In genomic region chr2:55917117-55917516, GRCh38 we compare ENCODE assay signal across 16 cellular contexts. TPM values are rescaled to one million over a fixed set of nuclear protein-coding genes. Genes with fewer than 3 reads are reported as not detected.
DNase-seq lines count a peak whose midpoint lies in the region; ATAC-seq and TF ChIP-seq lines count a peak whose summit lies in the region.
"Had no signal": no experiment of that assay in that cellular context is flagged by ENCODE, and none has a peak within 500 bp of the region (broad histone marks: within the 10 kb centered on the region; RNA-seq: fewer than 3 reads in every experiment).

No MANE protein-coding gene starts in this region.

- no peak overlapping the region for H3K4me2 ChIP-seq in MM.1S (ENCODE audit: low read depth, low read length)
- H3K4me2 ChIP-seq in PC-3 (ENCODE audit: low read length), result no peak overlapping the region
- H3K4me2 ChIP-seq: BLaER1 had no signal

- H3K27me3 ChIP-seq in MM.1S (replicated peaks; ENCODE audit: insufficient read depth, low read length) (no peaks in the 10 kb centered on the region), thoracic aorta (replicated peaks; ENCODE audit: insufficient read depth) (no peaks in the 10 kb centered on the region), gastrocnemius medialis (no peaks in the 10 kb centered on the region), PC-3 (ENCODE audit: low read length) (no peaks in the 10 kb centered on the region)
- H3K27me3 ChIP-seq: BLaER1 had no signal

- H3K4me1 ChIP-seq in MM.1S (ENCODE audit: low read length), result peaks cover 9% of the 10 kb centered on the region; the same call in 1 of the 2 replicates
- peaks cover 29 to 90% of the 10 kb centered on the region in 2 donors for H3K4me1 ChIP-seq in thoracic aorta (ENCODE audit: control insufficient read depth in 1 of 2, low read depth in 2 of 2)
- H3K4me1 ChIP-seq in gastrocnemius medialis, result no peaks in the 10 kb centered on the region
- peaks cover 12% of the 10 kb centered on the region; the same call in 1 of the 2 replicates for H3K4me1 ChIP-seq in PC-3 (ENCODE audit: insufficient read depth, low read length)
- H3K4me1 ChIP-seq: BLaER1, SJCRH30 had no signal

- no TSS peak for BruUV-seq in PC-3 (replicated peaks; lab: Mats Ljungman, UMichigan)

- H3K36me3 ChIP-seq in MM.1S (replicated peaks; ENCODE audit: insufficient read depth, low read length) (no peaks in the 10 kb centered on the region), thoracic aorta (peaks cover 8% of the 10 kb centered on the region), gastrocnemius medialis (no peaks in the 10 kb centered on the region), PC-3 (ENCODE audit: low read depth, low read length) (no peaks in the 10 kb centered on the region)
- H3K36me3 ChIP-seq: SJCRH30 had no signal

- H3K9ac ChIP-seq in MM.1S (ENCODE audit: low read length), result no peak overlapping the region
- H3K9ac ChIP-seq in PC-3 (ENCODE audit: low read length), result no peak overlapping the region
- H3K9ac ChIP-seq: BLaER1 had no signal

- POLR2A ChIA-PET in PC-3 (lab: Charles Lee; ENCODE audit: unreplicated experiment), result no interaction called here

- DNase-seq in MM.1S, result peak; percentile 37
- no peak for DNase-seq in thoracic aorta (ENCODE audit: low spot score)
- DNase-seq in GM13976 (ENCODE audit: low spot score), result no peak
- no peak for DNase-seq in gastrocnemius medialis
- no peak for DNase-seq in PC-3
- DNase-seq: H9, NCI-H1417 treated with DMSO at 0.1 percent for 48 hours, NCI-H2029, NCI-H2171 treated with DMSO at 0.1 percent for 48 hours, NCI-H510A treated with DMSO at 0.1 percent for 48 hours, SJCRH30, T1000 had no signal

- H3K4me3 ChIP-seq in MM.1S (ENCODE audit: low read length), result no peak overlapping the region
- peak overlapping the region; percentile 54 for H3K4me3 ChIP-seq in thoracic aorta
- no peak overlapping the region for H3K4me3 ChIP-seq in gastrocnemius medialis
- H3K4me3 ChIP-seq in PC-3 (ENCODE audit: low read length), result no peak overlapping the region
- H3K4me3 ChIP-seq: BLaER1, SJCRH30 had no signal

- H2AFZ ChIP-seq in MM.1S (ENCODE audit: low read length) (no peak overlapping the region), PC-3 (ENCODE audit: low read length) (no peak overlapping the region)

- H3F3A ChIP-seq in MM.1S (ENCODE audit: insufficient read depth, low read length) (no peaks in the 10 kb centered on the region), PC-3 (ENCODE audit: low read length, unreplicated experiment) (no peaks in the 10 kb centered on the region)

- no peaks in the 10 kb centered on the region for H3K9me2 ChIP-seq in MM.1S (replicated peaks; ENCODE audit: insufficient read depth, low read length)
- H3K9me2 ChIP-seq in PC-3 (replicated peaks; ENCODE audit: low read length), result no peaks in the 10 kb centered on the region

- H3K9me3 ChIP-seq in MM.1S (replicated peaks; ENCODE audit: insufficient read depth, low read length) (no peaks in the 10 kb centered on the region), thoracic aorta (no peaks in the 10 kb centered on the region), gastrocnemius medialis (no peaks in the 10 kb centered on the region), PC-3 (ENCODE audit: low read length) (no peaks in the 10 kb centered on the region)
- H3K9me3 ChIP-seq: BLaER1, SJCRH30 had no signal

- no peaks in the 10 kb centered on the region for H4K20me1 ChIP-seq in MM.1S (ENCODE audit: insufficient read depth, low read length)
- H4K20me1 ChIP-seq in PC-3 (ENCODE audit: low read length), result no peaks in the 10 kb centered on the region
- H4K20me1 ChIP-seq: BLaER1 had no signal

- in situ Hi-C loops in GM13976 (cut with MboI; ENCODE audit: low sequenced_read_pairs, unreplicated experiment) (no loop called here), gastrocnemius medialis (cut with MboI; ENCODE audit: low sequenced_read_pairs in 4 of 4) (no loop called here)

- CTCF ChIA-PET in PC-3 (lab: Charles Lee), result no interaction called here

- H3K79me2 ChIP-seq in MM.1S (ENCODE audit: low read length), result no peaks in the 10 kb centered on the region
- H3K79me2 ChIP-seq in PC-3 (ENCODE audit: low read length), result no peaks in the 10 kb centered on the region; the same call in 1 of the 2 replicates

- H3K27ac ChIP-seq in MM.1S (ENCODE audit: low read length) (no peak overlapping the region), thoracic aorta (peak overlapping the region; percentile 7 to 32), gastrocnemius medialis (no peak overlapping the region), PC-3 (ENCODE audit: low read length) (no peak overlapping the region)
- H3K27ac ChIP-seq: BLaER1, SJCRH30 had no signal

- intact Hi-C loops in gastrocnemius medialis (cut with DNase I; ENCODE audit: low total_unique reads), result no loop called here
- intact Hi-C loops in PC-3 (cut with micrococcal nuclease), result no loop called here

- ATAC-seq in GM19324 (IDR thresholded peaks at IDR 0.05; ENCODE audit: low FRiP score, unreplicated experiment), result peak; percentile 62
- ATAC-seq in HG02870 (IDR thresholded peaks at IDR 0.05; ENCODE audit: unreplicated experiment), result peak; percentile 81
- ATAC-seq in thoracic aorta (ENCODE audit: insufficient number of reproducible peaks, low FRiP score, low read depth), result no peak
- ATAC-seq in gastrocnemius medialis, result no peak
- ATAC-seq in PC-3, result no peak
- ATAC-seq in esophagus mucosa, result no peak

- TF ChIP-seq POLR2A in gastrocnemius medialis (IDR thresholded peaks at IDR 0.05), result no peak

- no peak for TF ChIP-seq CTCF in MM.1S (IDR thresholded peaks at IDR 0.05; ENCODE audit: low read length)
- TF ChIP-seq CTCF in thoracic aorta (IDR thresholded peaks at IDR 0.05), result no peak
- no peak for TF ChIP-seq CTCF in GM13976 (IDR thresholded peaks at IDR 0.05; ENCODE audit: borderline replicate concordance, control extremely low read depth, extremely low read depth, insufficient read depth, missing control alignments)
- no peak for TF ChIP-seq CTCF in gastrocnemius medialis (IDR thresholded peaks at IDR 0.05 in 4 of 5, conservative IDR thresholded peaks at IDR 0.05 in 1 of 5)
- no peak for TF ChIP-seq CTCF in PC-3 (conservative IDR thresholded peaks at IDR 0.05; ENCODE audit: low read depth, low read length)

RNA-seq across cellular contexts. Expression of gene EFEMP1, which starts 6.5 kb away (rescaled TPM):
- total RNA-seq in thoracic aorta (1,000 to 10,000 TPM; 1,782 to 2,754 TPM), gastrocnemius medialis (10 to 100 TPM in 3 of 4 donors, 1 to 10 TPM in 1; 1.5 to 30.1 (median 20.8) TPM), PC-3 (2014; rRNA removed) (52.0 and 59.6 TPM in 2 replicates), esophagus mucosa (12.7 TPM)

Comparison
In these comparisons a context has a peak if more than half of its experiments do, and no peak if none do; other contexts are left out.
1. ATAC-seq: peak in GM19324 (single experiment) and HG02870 (single experiment); none in thoracic aorta (single experiment), gastrocnemius medialis (0 of 2), PC-3 (single experiment) and esophagus mucosa (single experiment).
2. H3K27ac ChIP-seq: peak in thoracic aorta (2 of 2); none in MM.1S (single experiment), gastrocnemius medialis (0 of 4) and PC-3 (single experiment).
3. RNA of gene EFEMP1, which starts 6.5 kb away (total RNA-seq): 1,782 to 2,754 TPM in thoracic aorta; 52.0 to 59.6 TPM in PC-3, 1.5 to 30.1 TPM in gastrocnemius medialis and 12.7 TPM in esophagus mucosa (single experiment); every median in the first group is over 10 times any median in the second.